ENCODE assay signal across 14 cellular contexts in the genomic region with DNA sequence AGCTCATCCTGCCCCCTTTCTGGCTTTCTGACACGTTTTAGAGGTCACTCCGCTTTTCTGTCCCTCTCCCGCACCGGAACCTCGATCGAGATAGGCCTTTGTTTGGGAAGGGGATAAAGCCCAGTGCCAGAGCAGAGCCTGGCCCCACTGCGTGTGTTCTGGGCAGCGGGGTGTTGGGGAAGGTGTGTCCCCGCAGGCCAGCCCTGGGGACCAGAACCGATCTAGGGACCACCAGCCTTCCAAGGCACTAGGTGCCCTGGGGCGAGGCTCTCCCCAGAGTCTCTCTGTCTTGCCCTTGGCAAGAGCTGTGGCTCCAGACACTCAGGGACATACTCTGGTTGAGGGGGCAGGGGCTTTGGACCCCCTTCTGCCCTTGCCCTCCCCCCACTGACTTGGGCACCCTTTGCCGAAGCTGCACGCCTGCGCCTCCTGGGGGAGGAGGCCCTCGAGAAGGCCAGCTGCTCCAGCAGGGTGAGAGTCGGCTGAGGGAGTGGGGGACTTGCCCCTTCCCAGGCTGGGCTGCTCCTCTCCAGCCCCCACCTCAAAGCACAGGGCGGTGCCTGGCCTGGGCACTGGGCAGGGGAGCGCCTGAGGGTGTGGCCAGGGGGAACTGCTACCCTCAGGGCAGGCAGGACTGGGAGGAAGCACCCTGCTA. TPM values are rescaled to one million over a fixed set of nuclear protein-coding genes. Genes with fewer than 3 reads are reported as not detected.
"Had no signal": no experiment of that assay in that cellular context is flagged by ENCODE, and none has a peak within 500 bp of the region (broad histone marks: within the 10 kb centered on the region; RNA-seq: fewer than 3 reads in every experiment).

No MANE protein-coding gene starts in this region.

- H3K27ac ChIP-seq: neutrophil, stomach, thoracic aorta had no signal

- H3K36me3 ChIP-seq: neutrophil, stomach, thoracic aorta had no signal

- FAIRE-seq: frontal cortex, small intestine had no signal

- H3K9me3 ChIP-seq: neutrophil, thoracic aorta had no signal

- DNase-seq: activated CD4-positive, alpha-beta T cell treated with anti-CD3 and anti-CD28 coated beads, Interleukin-2, amount 10 ng/mL, durations not matched to agents 24 days and 14 days; anterior cingulate cortex; cerebellar nuclear complex; dermis blood vessel endothelial cell; midbrain; small intestine; stimulated activated CD4-positive, alpha-beta T cell treated with anti-CD3 and anti-CD28 coated beads, Interleukin-4, amount 100 ng/mL, for 4 hours; stimulated activated CD8-positive, alpha-beta memory T cell treated with anti-CD3 and anti-CD28 coated beads, Interleukin-4, amount 100 ng/mL, for 48 hours; stomach; T-helper 2 cell had no signal

- H3K4me3 ChIP-seq: stomach, thoracic aorta had no signal

RNA-seq across cellular contexts. Expression of a gene that starts 29.8 kb away (rescaled TPM):
- total RNA-seq: epithelial cell of proximal tubule, thoracic aorta had no signal
